In the genomic region with DNA sequence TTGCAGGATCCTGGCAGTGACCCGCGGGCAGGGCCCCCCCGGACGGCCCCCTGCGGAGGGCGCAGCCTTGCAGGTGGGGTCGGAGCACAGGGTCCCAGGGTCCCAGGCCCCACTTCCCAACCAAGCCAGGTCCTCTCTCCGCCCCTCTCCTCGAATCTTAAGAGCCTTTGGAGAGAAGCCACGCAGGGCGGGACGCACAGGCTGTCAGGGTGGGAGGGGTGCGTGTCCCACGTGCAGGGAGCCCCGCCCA, we compare ENCODE assay signal across 9 cellular contexts. TPM values are rescaled to one million over a fixed set of nuclear protein-coding genes. Genes with fewer than 3 reads are reported as not detected.
DNase-seq lines count a peak whose midpoint lies in the region; ATAC-seq, FAIRE-seq and TF ChIP-seq lines count a peak whose summit lies in the region.
"Had no signal": no experiment of that assay in that cellular context is flagged by ENCODE, and none has a peak within 500 bp of the region (broad histone marks: within the 10 kb centered on the region; RNA-seq: fewer than 3 reads in every experiment).

No MANE protein-coding gene starts in this region.

- H3K9me3 ChIP-seq in CD8-positive, alpha-beta memory T cell (ENCODE audit: low read length): no peaks in the 10 kb centered on the region

- FAIRE-seq in D721Med (lab: Jason Lieb, UNC): no peak

- peaks cover 8% of the 10 kb centered on the region for H3K4me1 ChIP-seq in CD8-positive, alpha-beta memory T cell (ENCODE audit: insufficient read depth, low read length)

- H3K4me3 Mint-ChIP-seq in CD8-positive, alpha-beta memory T cell: no peak overlapping the region

- TF ChIP-seq CTCF in dorsolateral prefrontal cortex (IDR thresholded peaks at IDR 0.05 in 54 of 56, conservative IDR thresholded peaks at IDR 0.05 in 2 of 56; ENCODE audit: low read depth in 1 of 56, partially characterized antibody in 56 of 56): no peak
- TF ChIP-seq CTCF in D721Med (IDR thresholded peaks at IDR 0.05; ENCODE audit: insufficient read depth, missing control alignments): no peak

- intact Hi-C loops in dorsolateral prefrontal cortex (cut with DNase I): no loop called here

- DNase-seq in CD8-positive, alpha-beta memory T cell: peak in 1 of 5 donors; percentile 77
- peak; percentile 69 for DNase-seq in KG1 (lab: John Stamatoyannopoulos, UW)
- no peak for DNase-seq in dorsolateral prefrontal cortex
- DNase-seq in myocyte (ENCODE audit: low read depth): peak; percentile 71
- no peak for DNase-seq in OCI-M1 (lab: John Stamatoyannopoulos, UW)
- DNase-seq in NAMALWA (ENCODE audit: low spot score): no peak
- DNase-seq in D721Med (ENCODE audit: insufficient read length, low spot score): no peak

- peaks cover 28% of the 10 kb centered on the region for H3K27me3 ChIP-seq in CD8-positive, alpha-beta memory T cell (ENCODE audit: insufficient read depth, low read length, poor library complexity, severe bottlenecking)
- peaks cover 0 to 16% (median 0%) of the 10 kb centered on the region in 45 donors for H3K27me3 ChIP-seq in dorsolateral prefrontal cortex

- H3K27me3 Mint-ChIP-seq in CD8-positive, alpha-beta memory T cell: peaks cover 27 to 29% of the 10 kb centered on the region in 2 donors

- H3K27ac Mint-ChIP-seq in CD8-positive, alpha-beta memory T cell: no peak overlapping the region

- H3K4me1 Mint-ChIP-seq in CD8-positive, alpha-beta memory T cell: no peaks in the 10 kb centered on the region

- H3K36me3 ChIP-seq in CD8-positive, alpha-beta memory T cell (ENCODE audit: insufficient read depth, low read length): no peaks in the 10 kb centered on the region

- no peaks in the 10 kb centered on the region for H3K36me3 Mint-ChIP-seq in CD8-positive, alpha-beta memory T cell

- peak overlapping the region; percentile 41 for H3K4me3 ChIP-seq in CD8-positive, alpha-beta memory T cell (ENCODE audit: low read length)
- H3K4me3 ChIP-seq in dorsolateral prefrontal cortex: peak overlapping the region in 50 of 59 donors; percentile 6 to 57 (median 33)

- H3K9me3 Mint-ChIP-seq in CD8-positive, alpha-beta memory T cell: no peaks in the 10 kb centered on the region

- peak overlapping the region; percentile 24 for H3K27ac ChIP-seq in CD8-positive, alpha-beta memory T cell (ENCODE audit: low read depth, low read length)
- H3K27ac ChIP-seq in dorsolateral prefrontal cortex: peak overlapping the region in 25 of 59 donors; percentile 36 to 83 (median 67)
- H3K27ac ChIP-seq: epithelial cell of prostate had no signal

- POLR2A ChIA-PET in CD8-positive, alpha-beta memory T cell (lab: Charles Lee): no interaction called here

- no peak for ATAC-seq in HG03520 (IDR thresholded peaks at IDR 0.05; ENCODE audit: unreplicated experiment)

- CTCF ChIA-PET in CD8-positive, alpha-beta memory T cell (lab: Charles Lee): interaction anchor here (1.2 to 3.0 kb wide), 3 partner anchors 12 to 160 kb away, joined by 3 to 19 read pairs (median 4); no protein-coding TSS in a partner anchor

RNA-seq across cellular contexts. Expression of gene EGFL7, which starts 18.4 kb away (rescaled TPM):
- under 1 TPM; 0.61 to 0.95 TPM for total RNA-seq in CD8-positive, alpha-beta memory T cell
- 0.40 TPM for polyA plus RNA-seq in CD8-positive, alpha-beta memory T cell
- total RNA-seq in dorsolateral prefrontal cortex: 100 to 1,000 TPM in 13 of 120 experiments, 10 to 100 TPM in 107; 43.0 to 145 (median 80.4) TPM
- total RNA-seq in myocyte: 6.0 and 7.0 TPM in 2 replicates
- polyA plus RNA-seq in myocyte (2012): 4.5 TPM

RNA-seq across cellular contexts. Expression of gene AGPAT2, which starts 43.0 kb away (rescaled TPM):
- total RNA-seq in CD8-positive, alpha-beta memory T cell: 10 to 100 TPM; 17.4 to 18.4 TPM
- polyA plus RNA-seq in CD8-positive, alpha-beta memory T cell: 32.5 TPM
- total RNA-seq in dorsolateral prefrontal cortex: 10 to 100 TPM in 91 of 120 experiments, 1 to 10 TPM in 29; 4.1 to 18.0 (median 11.6) TPM
- 21.3 and 35.5 TPM in 2 replicates for total RNA-seq in myocyte
- polyA plus RNA-seq in myocyte (2012): 37.0 TPM

Comparison
In these comparisons a context has a peak if more than half of its experiments do, and no peak if none do; other contexts are left out.
1. DNase-seq: peak in KG1 (single experiment) and myocyte (single experiment); none in dorsolateral prefrontal cortex (0 of 10), OCI-M1 (single experiment), NAMALWA (single experiment) and D721Med (single experiment).